In genomic region chr7:4606776-4607175, GRCh38 we compare ENCODE assay signal across 20 cellular contexts.
DNase-seq lines count a peak whose midpoint lies in the region; TF ChIP-seq lines count a peak whose summit lies in the region.
"Had no signal": no experiment of that assay in that cellular context is flagged by ENCODE, and none has a peak within 500 bp of the region (broad histone marks: within the 10 kb centered on the region; RNA-seq: fewer than 3 reads in every experiment).

No MANE protein-coding gene starts in this region.

- no peaks in the 10 kb centered on the region for H3K9me2 ChIP-seq in GM23248 (ENCODE audit: insufficient read depth)

- H3K9ac ChIP-seq in GM23248, result peak overlapping the region; percentile 25; the same call in 1 of the 2 replicates
- H3K9ac ChIP-seq: BLaER1 treated with 17β-estradiol and CSF1 and Interleukin-3, amounts not matched to agents 10 nM and 100 nM had no signal

- H3K9me3 ChIP-seq in GM23248 (ENCODE audit: low read depth), result no peaks in the 10 kb centered on the region
- H3K9me3 ChIP-seq in suprapubic skin, result no peaks in the 10 kb centered on the region
- H3K9me3 ChIP-seq in SJCRH30 (replicated peaks), result no peaks in the 10 kb centered on the region
- H3K9me3 ChIP-seq: BLaER1 treated with 17β-estradiol and CSF1 and Interleukin-3, amounts not matched to agents 10 nM and 100 nM; SJSA1 had no signal

- no peaks in the 10 kb centered on the region for H3K79me2 ChIP-seq in GM23248 (ENCODE audit: insufficient read depth)

- no peak for TF ChIP-seq POLR2A in suprapubic skin (IDR thresholded peaks at IDR 0.05)

- peak overlapping the region; percentile 65 for H2AFZ ChIP-seq in GM23248

- H3K27ac ChIP-seq in GM23248 (no peak overlapping the region), suprapubic skin (no peak overlapping the region), SJCRH30 (no peak overlapping the region)
- H3K27ac ChIP-seq: BLaER1 treated with 17β-estradiol and CSF1 and Interleukin-3, amounts not matched to agents 10 nM and 100 nM; HL-60; SJSA1 had no signal

- no peak for TF ChIP-seq EP300 in suprapubic skin (IDR thresholded peaks at IDR 0.05)

- TF ChIP-seq CTCF in suprapubic skin (IDR thresholded peaks at IDR 0.05), result no peak

- peak overlapping the region; percentile 55 for H3K4me2 ChIP-seq in GM23248 (ENCODE audit: unreplicated experiment)
- H3K4me2 ChIP-seq: BLaER1 treated with 17β-estradiol and CSF1 and Interleukin-3, amounts not matched to agents 10 nM and 100 nM had no signal

- H3K27me3 ChIP-seq in GM23248 (replicated peaks; ENCODE audit: insufficient read depth) (peaks cover 6% of the 10 kb centered on the region; the same call in 1 of the 2 replicates), suprapubic skin (no peaks in the 10 kb centered on the region), SJCRH30 (no peaks in the 10 kb centered on the region)
- H3K27me3 ChIP-seq: BLaER1 treated with 17β-estradiol and CSF1 and Interleukin-3, amounts not matched to agents 10 nM and 100 nM had no signal

- H3K4me3 ChIP-seq in GM23248 (peak overlapping the region; percentile 51; the same call in 1 of the 2 replicates), suprapubic skin (no peak overlapping the region), SJCRH30 (no peak overlapping the region)
- H3K4me3 ChIP-seq: BLaER1 treated with 17β-estradiol and CSF1 and Interleukin-3, amounts not matched to agents 10 nM and 100 nM; SJSA1 had no signal

- DNase-seq in Caki2 (ENCODE audit: low read depth), result peak; percentile 16
- DNase-seq in GM23248, result peak; percentile 19
- DNase-seq in kidney tubule cell (ENCODE audit: low spot score), result peak; percentile 22
- peak; percentile 36 to 44 for DNase-seq in suprapubic skin (ENCODE audit: low spot score in 2 of 2)
- DNase-seq in amniotic stem cell (lab: John Stamatoyannopoulos, UW), result no peak
- no peak for DNase-seq in GF-D8 (lab: John Stamatoyannopoulos, UW)
- DNase-seq in SJCRH30, result no peak
- DNase-seq: AML-193; CD4-positive, alpha-beta T cell; EL; NCI-H1105; NCI-H1694; NCI-H2029 treated with DMSO at 0.1 percent for 48 hours; NCI-H446 treated with DMSO at 0.1 percent for 48 hours; NCI-H526; NK-92 treated with Interleukin-12 subunit alpha and Interleukin-12 subunit beta, amount 100 ng/mL, for 24 hours; PC-3 had no signal

- H3K4me1 ChIP-seq in GM23248 (ENCODE audit: insufficient read depth) (no peaks in the 10 kb centered on the region), suprapubic skin (no peaks in the 10 kb centered on the region), SJCRH30 (no peaks in the 10 kb centered on the region)
- H3K4me1 ChIP-seq: BLaER1 treated with 17β-estradiol and CSF1 and Interleukin-3, amounts not matched to agents 10 nM and 100 nM; SJSA1 had no signal

- 41 to 43% methylated on average over 11 of the region's 11 CpGs for WGBS in GM23248 (ENCODE audit: low coverage in 1 of 2, low lambda C conversion rate in 2 of 2, missing lambda C conversion rate in 2 of 2), 2 experiments
- 89% methylated on average over 11 of the region's 11 CpGs for WGBS in suprapubic skin

- no peaks in the 10 kb centered on the region for H4K20me1 ChIP-seq in GM23248 (ENCODE audit: insufficient read depth)
- H4K20me1 ChIP-seq: BLaER1 treated with 17β-estradiol and CSF1 and Interleukin-3, amounts not matched to agents 10 nM and 100 nM had no signal

- H3F3A ChIP-seq in GM23248 (ENCODE audit: insufficient read depth), result no peaks in the 10 kb centered on the region

- in situ Hi-C loops in Caki2 (cut with HindIII; ENCODE audit: low pct_unique_long_range_greater_than_20kb, low sequenced_read_pairs) (no loop called here), GM23248 (cut with MboI) (loop anchor here (25.0 kb wide), 1 partner anchor 1744 kb away; no protein-coding TSS in a partner anchor)

- H3K36me3 ChIP-seq in GM23248 (ENCODE audit: low read depth) (no peaks in the 10 kb centered on the region), suprapubic skin (no peaks in the 10 kb centered on the region), SJCRH30 (no peaks in the 10 kb centered on the region)
- H3K36me3 ChIP-seq: BLaER1 treated with 17β-estradiol and CSF1 and Interleukin-3, amounts not matched to agents 10 nM and 100 nM; SJSA1 had no signal

Comparison
In these comparisons a context has a peak if more than half of its experiments do, and no peak if none do; other contexts are left out.
1. DNase-seq: peak in Caki2 (single experiment), GM23248 (single experiment), kidney tubule cell (single experiment) and suprapubic skin (2 of 2); none in amniotic stem cell (single experiment), GF-D8 (single experiment) and SJCRH30 (0 of 2).